10 cellular contexts compared by ENCODE assay signal in the genomic region with DNA sequence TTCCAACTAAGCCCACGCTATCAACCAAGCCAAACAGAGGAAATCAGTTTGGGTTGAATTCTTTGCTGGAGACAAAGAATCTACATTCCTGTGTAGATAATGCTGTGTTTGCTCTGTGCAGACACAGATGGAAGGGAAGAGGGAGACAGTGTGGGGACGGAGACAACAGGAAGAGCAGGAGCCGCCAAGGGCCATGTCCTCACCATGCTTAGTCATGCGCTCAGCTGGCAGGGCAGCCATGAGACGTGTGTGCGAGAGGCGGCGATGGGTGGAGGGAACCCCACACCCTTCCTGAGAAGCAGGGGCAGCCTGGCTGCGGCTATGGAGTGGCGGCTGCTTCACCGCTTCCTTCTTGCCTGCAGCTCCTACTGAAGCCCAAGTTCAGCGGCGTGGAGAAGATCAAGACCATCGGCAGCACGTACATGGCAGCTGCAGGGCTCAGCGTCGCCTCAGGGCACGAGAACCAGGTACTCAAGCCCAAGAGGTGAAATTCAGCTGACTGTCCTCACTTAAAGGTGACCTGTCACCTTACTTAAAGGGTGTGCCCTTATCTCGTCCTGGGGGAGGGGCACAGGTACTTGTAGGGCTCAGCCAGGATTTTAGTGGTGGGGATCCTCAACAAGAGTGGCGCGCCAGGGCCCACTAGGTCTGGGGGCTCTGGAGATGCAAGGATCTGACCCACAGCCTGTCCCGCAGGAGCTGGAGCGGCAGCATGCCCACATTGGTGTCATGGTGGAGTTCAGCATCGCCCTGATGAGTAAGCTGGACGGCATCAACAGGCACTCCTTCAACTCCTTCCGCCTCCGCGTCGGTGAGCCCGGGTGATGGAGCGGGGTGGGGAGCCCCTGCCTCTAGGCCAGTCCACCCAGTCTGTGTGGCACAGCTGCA. TPM values are rescaled to one million over a fixed set of nuclear protein-coding genes. Genes with fewer than 3 reads are reported as not detected.
DNase-seq lines count a peak whose midpoint lies in the region; ATAC-seq and TF ChIP-seq lines count a peak whose summit lies in the region.
"Had no signal": no experiment of that assay in that cellular context is flagged by ENCODE, and none has a peak within 500 bp of the region (broad histone marks: within the 10 kb centered on the region; RNA-seq: fewer than 3 reads in every experiment).

No MANE protein-coding gene starts in this region.

- intact Hi-C loops in right lobe of liver (cut with DNase I), result no loop called here

- H3K4me3 ChIP-seq in right lobe of liver, result no peak overlapping the region
- H3K4me3 ChIP-seq in WERI-Rb-1 (ENCODE audit: low read depth, low read length), result no peak overlapping the region
- H3K4me3 ChIP-seq: tibial nerve had no signal

- no peak overlapping the region for H3K4me3 Mint-ChIP-seq in stimulated activated naive B cell treated with anti-CD40 and anti-IgM and Interleukin-4, amounts not matched to agents 10 μg/mL and 1 μg/mL and 100 μg/mL, for 72 hours

- H3K36me3 ChIP-seq in right lobe of liver (peaks cover 3 to 40% (median 9%) of the 10 kb centered on the region in 4 donors), WERI-Rb-1 (peaks cover 62% of the 10 kb centered on the region)

- WGBS in right lobe of liver (ENCODE audit: insufficient coverage, low coverage, low lambda C conversion rate, missing lambda C conversion rate), result 57% methylated on average over 8 of the region's 31 CpGs

- no peak for TF ChIP-seq POLR2A in right lobe of liver (IDR thresholded peaks at IDR 0.05)

- H3K27ac Mint-ChIP-seq in stimulated activated naive B cell treated with anti-CD40 and anti-IgM and Interleukin-4, amounts not matched to agents 10 μg/mL and 1 μg/mL and 100 μg/mL, for 72 hours, result peak overlapping the region; percentile 85

- no peak for TF ChIP-seq CTCF in RWPE1 (conservative IDR thresholded peaks at IDR 0.05; ENCODE audit: low read depth)
- TF ChIP-seq CTCF in right lobe of liver (IDR thresholded peaks at IDR 0.05), result no peak
- TF ChIP-seq CTCF in WERI-Rb-1 (IDR thresholded peaks at IDR 0.05; ENCODE audit: low read depth, low read length), result no peak

- H3K9me3 Mint-ChIP-seq in stimulated activated naive B cell treated with anti-CD40 and anti-IgM and Interleukin-4, amounts not matched to agents 10 μg/mL and 1 μg/mL and 100 μg/mL, for 72 hours, result no peaks in the 10 kb centered on the region

- H3K4me1 ChIP-seq in right lobe of liver, result no peaks in the 10 kb centered on the region

- CTCF ChIA-PET in RWPE1 (lab: Yijun Ruan, JAX), result interaction anchor here (0.6 kb wide), 4 partner anchors 13 to 516 kb away, joined by 3 to 5 read pairs (median 4); no protein-coding TSS in a partner anchor

- DNase-seq in RWPE1 (ENCODE audit: low spot score) (no peak), right lobe of liver (peak; percentile 54 to 76 (median 71)), WERI-Rb-1 (no peak), DMS 273 treated with DMSO at 0.1 percent for 48 hours (lab: John Stamatoyannopoulos, UW) (no peak), NCI-H1694 (lab: John Stamatoyannopoulos, UW) (no peak)
- no peak for DNase-seq in stimulated activated naive B cell treated with anti-CD40 and anti-IgM and Interleukin-4, amounts not matched to agents 10 μg/mL and 1 μg/mL and 100 μg/mL, for 72 hours

- peak overlapping the region; percentile 11; the same call in 1 of the 2 replicates for H3K27ac ChIP-seq in RWPE1
- H3K27ac ChIP-seq in angular gyrus (ENCODE audit: low read depth, low read length), result peak overlapping the region; percentile 54
- H3K27ac ChIP-seq in right lobe of liver, result peak overlapping the region in 1 of 3 donors; percentile 10
- no peak overlapping the region for H3K27ac ChIP-seq in WERI-Rb-1
- H3K27ac ChIP-seq: epithelial cell of prostate had no signal

- POLR2A ChIA-PET in RWPE1 (lab: Yijun Ruan, JAX; ENCODE audit: low non-redundant PET), result no interaction called here

- H3K36me3 Mint-ChIP-seq in stimulated activated naive B cell treated with anti-CD40 and anti-IgM and Interleukin-4, amounts not matched to agents 10 μg/mL and 1 μg/mL and 100 μg/mL, for 72 hours, result peaks cover 43 to 63% of the 10 kb centered on the region in 2 donors

- H3K4me1 Mint-ChIP-seq in stimulated activated naive B cell treated with anti-CD40 and anti-IgM and Interleukin-4, amounts not matched to agents 10 μg/mL and 1 μg/mL and 100 μg/mL, for 72 hours, result peaks cover 14 to 37% of the 10 kb centered on the region in 2 donors

- H3K27me3 ChIP-seq in right lobe of liver (no peaks in the 10 kb centered on the region), WERI-Rb-1 (ENCODE audit: insufficient read depth, low read depth, severe bottlenecking) (no peaks in the 10 kb centered on the region)
- H3K27me3 ChIP-seq: tibial nerve had no signal

- ATAC-seq in right lobe of liver (peak; percentile 67 to 82 (median 78)), GM18873 (IDR thresholded peaks at IDR 0.05; ENCODE audit: low FRiP score, unreplicated experiment) (no peak)
- ATAC-seq in stimulated activated naive B cell treated with anti-CD40 and anti-IgM and Interleukin-4, amounts not matched to agents 10 μg/mL and 1 μg/mL and 100 μg/mL, for 72 hours (replicated peaks), result peak; percentile 50 to 63

- H3K9me3 ChIP-seq in right lobe of liver, result no peaks in the 10 kb centered on the region
- H3K9me3 ChIP-seq in WERI-Rb-1 (ENCODE audit: severe bottlenecking), result no peaks in the 10 kb centered on the region
- H3K9me3 ChIP-seq: tibial nerve had no signal

- no peaks in the 10 kb centered on the region for H3K27me3 Mint-ChIP-seq in stimulated activated naive B cell treated with anti-CD40 and anti-IgM and Interleukin-4, amounts not matched to agents 10 μg/mL and 1 μg/mL and 100 μg/mL, for 72 hours

RNA-seq across cellular contexts. Expression of a gene that starts 47.5 kb away (rescaled TPM):
- total RNA-seq in right lobe of liver, result 10 to 100 TPM in 1 of 6 experiments, 1 to 10 TPM in 5; 2.5 to 10.2 (median 6.5) TPM

RNA-seq across cellular contexts. Expression of a gene that starts 54.9 kb away (rescaled TPM):
- 10 to 100 TPM; 16.9 to 24.1 (median 20.2) TPM for total RNA-seq in right lobe of liver

Comparison
In these comparisons a context has a peak if more than half of its experiments do, and no peak if none do; other contexts are left out.
1. DNase-seq: peak in right lobe of liver (3 of 3); none in RWPE1 (single experiment), stimulated activated naive B cell treated with anti-CD40 and anti-IgM and Interleukin-4, amounts not matched to agents 10 μg/mL and 1 μg/mL and 100 μg/mL, for 72 hours (single experiment), WERI-Rb-1 (single experiment), DMS 273 treated with DMSO at 0.1 percent for 48 hours (single experiment) and NCI-H1694 (single experiment).